2 cellular contexts compared by ENCODE assay signal in the genomic region with DNA sequence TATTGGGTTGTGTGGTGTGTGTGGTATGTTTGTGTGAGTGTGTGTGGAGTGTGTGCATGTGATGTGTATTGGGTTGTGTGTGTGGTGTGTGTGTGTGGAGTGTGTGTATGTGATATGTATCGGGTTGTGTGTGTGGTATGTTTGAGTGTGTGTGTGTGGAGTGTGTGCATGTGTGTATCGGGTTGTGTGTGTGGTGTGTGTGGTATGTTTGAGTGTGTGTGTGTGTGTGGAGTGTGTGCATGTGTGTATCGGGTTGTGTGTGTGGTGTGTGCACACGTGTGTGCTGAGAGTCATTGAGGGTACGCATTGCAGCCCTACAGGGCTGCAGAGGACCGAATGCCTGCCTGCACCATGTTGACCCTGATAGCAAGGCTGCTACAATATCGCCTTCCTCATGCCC.
TF ChIP-seq lines count a peak whose summit lies in the region.

No MANE protein-coding gene starts in this region.

TF ChIP-seq in A549, 52 proteins besides CTCF, POLR2A, EP300 and RAD21 (continued from another document):
- TF ChIP-seq, protein P1, sequence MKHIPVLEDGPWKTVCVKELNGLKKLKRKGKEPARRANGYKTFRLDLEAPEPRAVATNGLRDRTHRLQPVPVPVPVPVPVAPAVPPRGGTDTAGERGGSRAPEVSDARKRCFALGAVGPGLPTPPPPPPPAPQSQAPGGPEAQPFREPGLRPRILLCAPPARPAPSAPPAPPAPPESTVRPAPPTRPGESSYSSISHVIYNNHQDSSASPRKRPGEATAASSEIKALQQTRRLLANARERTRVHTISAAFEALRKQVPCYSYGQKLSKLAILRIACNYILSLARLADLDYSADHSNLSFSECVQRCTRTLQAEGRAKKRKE (CRISPR knock-in tag; IDR thresholded peaks at IDR 0.05; ENCODE audit: low read depth): no peak
- TF ChIP-seq PHF8 (IDR thresholded peaks at IDR 0.05; ENCODE audit: borderline replicate concordance, low read depth) (no peak), MAZ (IDR thresholded peaks at IDR 0.05; ENCODE audit: borderline replicate concordance, low read depth, low read length) (no peak), CBX2 (IDR thresholded peaks at IDR 0.05; ENCODE audit: borderline replicate concordance, low read depth) (no peak), MAFK (IDR thresholded peaks at IDR 0.05; ENCODE audit: partially characterized antibody) (no peak), TP53 (CRISPR knock-in tag; IDR thresholded peaks at IDR 0.05) (no peak), SMC3 (IDR thresholded peaks at IDR 0.05) (no peak), NFE2L2 (conservative IDR thresholded peaks at IDR 0.05; ENCODE audit: low read length) (no peak)
- TF ChIP-seq, protein P2, sequence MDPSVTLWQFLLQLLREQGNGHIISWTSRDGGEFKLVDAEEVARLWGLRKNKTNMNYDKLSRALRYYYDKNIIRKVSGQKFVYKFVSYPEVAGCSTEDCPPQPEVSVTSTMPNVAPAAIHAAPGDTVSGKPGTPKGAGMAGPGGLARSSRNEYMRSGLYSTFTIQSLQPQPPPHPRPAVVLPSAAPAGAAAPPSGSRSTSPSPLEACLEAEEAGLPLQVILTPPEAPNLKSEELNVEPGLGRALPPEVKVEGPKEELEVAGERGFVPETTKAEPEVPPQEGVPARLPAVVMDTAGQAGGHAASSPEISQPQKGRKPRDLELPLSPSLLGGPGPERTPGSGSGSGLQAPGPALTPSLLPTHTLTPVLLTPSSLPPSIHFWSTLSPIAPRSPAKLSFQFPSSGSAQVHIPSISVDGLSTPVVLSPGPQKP (IDR thresholded peaks at IDR 0.05; ENCODE audit: low read depth, low read length): no peak
- TF ChIP-seq, protein P3, sequence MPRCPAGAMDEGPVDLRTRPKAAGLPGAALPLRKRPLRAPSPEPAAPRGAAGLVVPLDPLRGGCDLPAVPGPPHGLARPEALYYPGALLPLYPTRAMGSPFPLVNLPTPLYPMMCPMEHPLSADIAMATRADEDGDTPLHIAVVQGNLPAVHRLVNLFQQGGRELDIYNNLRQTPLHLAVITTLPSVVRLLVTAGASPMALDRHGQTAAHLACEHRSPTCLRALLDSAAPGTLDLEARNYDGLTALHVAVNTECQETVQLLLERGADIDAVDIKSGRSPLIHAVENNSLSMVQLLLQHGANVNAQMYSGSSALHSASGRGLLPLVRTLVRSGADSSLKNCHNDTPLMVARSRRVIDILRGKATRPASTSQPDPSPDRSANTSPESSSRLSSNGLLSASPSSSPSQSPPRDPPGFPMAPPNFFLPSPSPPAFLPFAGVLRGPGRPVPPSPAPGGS (IDR thresholded peaks at IDR 0.05): no peak

TF ChIP-seq in IMR-90, 13 proteins besides CTCF, POLR2A, EP300 and RAD21 (continued from another document):
- TF ChIP-seq, protein P2 (IDR thresholded peaks at IDR 0.05; ENCODE audit: borderline replicate concordance, low read depth, low read length): no peak
- TF ChIP-seq MAZ (IDR thresholded peaks at IDR 0.05; ENCODE audit: borderline replicate concordance, low read depth, low read length) (no peak), RCOR1 (IDR thresholded peaks at IDR 0.05; ENCODE audit: insufficient replicate concordance, low read length) (no peak), MXI1 (IDR thresholded peaks at IDR 0.05; ENCODE audit: borderline replicate concordance, low read depth, low read length) (no peak), FOS (IDR thresholded peaks at IDR 0.05; ENCODE audit: low read depth, low read length) (no peak), MAFK (IDR thresholded peaks at IDR 0.05; ENCODE audit: low read depth, low read length) (no peak), NFE2L2 (IDR thresholded peaks at IDR 0.05; ENCODE audit: low read depth, low read length) (no peak), CHD1 (IDR thresholded peaks at IDR 0.05; ENCODE audit: low read depth, low read length) (no peak), SMC3 (IDR thresholded peaks at IDR 0.05; ENCODE audit: low read depth, low read length) (no peak), BHLHE40 (IDR thresholded peaks at IDR 0.05; ENCODE audit: low read depth, low read length) (no peak), RFX5 (IDR thresholded peaks at IDR 0.05; ENCODE audit: low read depth, low read length) (no peak), CEBPB (IDR thresholded peaks at IDR 0.05; ENCODE audit: low read depth, low read length) (no peak)
TF ChIP-seq in IMR-90: peak in this region for 0.
